12 cellular contexts compared by ENCODE assay signal in the genomic region with DNA sequence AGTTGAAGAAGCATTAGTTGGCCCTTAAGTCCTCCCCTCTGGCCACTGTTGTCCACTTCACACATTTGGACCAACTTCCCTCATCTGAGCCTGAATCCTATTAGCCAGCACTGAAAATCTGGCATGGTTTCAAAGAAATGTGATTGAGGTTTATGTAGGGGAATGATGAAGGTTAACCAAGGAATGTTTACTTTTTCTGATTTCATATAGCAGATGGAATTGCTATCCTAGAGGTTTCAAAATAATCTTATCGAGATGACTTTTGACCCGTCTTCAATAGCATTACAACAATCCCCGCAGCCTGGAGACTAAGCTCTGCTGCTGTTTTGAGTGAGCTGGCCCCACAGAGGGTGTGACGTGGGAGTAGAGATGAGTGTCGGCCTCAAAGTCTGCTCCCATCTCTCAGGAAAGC. TPM values are rescaled to one million over a fixed set of nuclear protein-coding genes. Genes with fewer than 3 reads are reported as not detected.
DNase-seq lines count a peak whose midpoint lies in the region; ATAC-seq and TF ChIP-seq lines count a peak whose summit lies in the region.
"Had no signal": no experiment of that assay in that cellular context is flagged by ENCODE, and none has a peak within 500 bp of the region (broad histone marks: within the 10 kb centered on the region; RNA-seq: fewer than 3 reads in every experiment).

No MANE protein-coding gene starts in this region.

- H3K36me3 ChIP-seq in liver (ENCODE audit: control insufficient read depth in 4 of 4, insufficient read depth in 3 of 4, low read depth in 1 of 4, low read length in 3 of 4) (no peaks in the 10 kb centered on the region), psoas muscle (ENCODE audit: insufficient read depth in 1 of 2, low read depth in 1 of 2) (no peaks in the 10 kb centered on the region)
- H3K36me3 ChIP-seq: adrenal gland, pancreas had no signal

- DNase-seq in NCI-H82 (lab: John Stamatoyannopoulos, UW) (peak; percentile 63), NCI-H82 treated with DMSO at 0.1 percent for 48 hours (lab: John Stamatoyannopoulos, UW; ENCODE audit: unreplicated experiment) (no peak), type B pancreatic cell (ENCODE audit: extremely low spot score, unreplicated experiment) (no peak), NCI-H748 (lab: John Stamatoyannopoulos, UW; ENCODE audit: unreplicated experiment) (no peak), psoas muscle (no peak), foreskin melanocyte (no peak)
- DNase-seq: activated CD4-positive, alpha-beta T cell treated with anti-CD3 and anti-CD28 coated beads, Interleukin-2, amount 50 U/mL, for 4 hours; adrenal gland; pancreas had no signal

- H3K4me3 Mint-ChIP-seq in type B pancreatic cell: peak overlapping the region; percentile 55

- 48% methylated on average over 5 of the region's 5 CpGs for WGBS in liver
- WGBS in psoas muscle, 3 donors: 71 to 77% (median 74%) methylated on average over 5 of the region's 5 CpGs

- no peaks in the 10 kb centered on the region for H3K27me3 ChIP-seq in liver (ENCODE audit: control insufficient read depth in 4 of 4, insufficient read depth in 4 of 4, low read length in 3 of 4)
- H3K27me3 ChIP-seq in psoas muscle (ENCODE audit: insufficient read depth in 3 of 3, low read length in 2 of 3): no peaks in the 10 kb centered on the region
- H3K27me3 ChIP-seq: adrenal gland had no signal

- H3K9me3 Mint-ChIP-seq in type B pancreatic cell: no peaks in the 10 kb centered on the region

- intact Hi-C loops in psoas muscle (cut with DNase I): loop anchor here in 1 of 2 donors (10.0 kb wide), 1 partner anchor 963 kb away; no protein-coding TSS in a partner anchor

- H3K9me3 ChIP-seq in liver (ENCODE audit: control insufficient read depth in 4 of 4, low read length in 3 of 4): no peaks in the 10 kb centered on the region
- H3K9me3 ChIP-seq in psoas muscle: no peaks in the 10 kb centered on the region
- H3K9me3 ChIP-seq: adrenal gland, pancreas had no signal

- TF ChIP-seq RAD21 in liver (IDR thresholded peaks at IDR 0.05): no peak

- peak overlapping the region; percentile 60 for H3K27ac ChIP-seq in cingulate gyrus (ENCODE audit: low read depth, low read length)
- peak overlapping the region; percentile 29 to 51 for H3K27ac ChIP-seq in liver (ENCODE audit: low read depth in 1 of 2, low read length in 2 of 2)
- H3K27ac ChIP-seq in psoas muscle: no peak overlapping the region
- H3K27ac ChIP-seq: adrenal gland, pancreas, SK-N-MC had no signal

- peaks cover 49% of the 10 kb centered on the region for H3K4me1 Mint-ChIP-seq in type B pancreatic cell (ENCODE audit: unreplicated experiment)

- peaks cover 17 to 51% (median 41%) of the 10 kb centered on the region in 4 donors for H3K4me1 ChIP-seq in liver (ENCODE audit: control insufficient read depth in 4 of 4, insufficient read depth in 4 of 4, low read length in 3 of 4)
- H3K4me1 ChIP-seq in psoas muscle: no peaks in the 10 kb centered on the region
- H3K4me1 ChIP-seq: adrenal gland, pancreas had no signal

- TF ChIP-seq CTCF in liver (IDR thresholded peaks at IDR 0.05; ENCODE audit: low read depth, low read length, missing input control): no peak
- no peak for TF ChIP-seq CTCF in type B pancreatic cell (conservative IDR thresholded peaks at IDR 0.05)
- TF ChIP-seq CTCF in psoas muscle (IDR thresholded peaks at IDR 0.05): no peak

- H3K36me3 Mint-ChIP-seq in type B pancreatic cell: peaks cover 4% of the 10 kb centered on the region

- H3K27me3 Mint-ChIP-seq in type B pancreatic cell: peaks cover 3% of the 10 kb centered on the region

- no peak for ATAC-seq in psoas muscle
- ATAC-seq: pancreas had no signal

- no peak overlapping the region for H3K4me3 ChIP-seq in liver (ENCODE audit: low read depth in 1 of 3, low read length in 3 of 3)
- no peak overlapping the region for H3K4me3 ChIP-seq in psoas muscle
- H3K4me3 ChIP-seq: adrenal gland, pancreas, SK-N-MC had no signal

- no peak overlapping the region for H3K9ac ChIP-seq in liver (ENCODE audit: low read depth in 1 of 2, low read length in 2 of 2)

- peak overlapping the region; percentile 81 for H3K27ac Mint-ChIP-seq in type B pancreatic cell

TF ChIP-seq in liver, 16 proteins besides CTCF, POLR2A, EP300 and RAD21:
- TF ChIP-seq YY1 (IDR thresholded peaks at IDR 0.05): no peak
- TF ChIP-seq EGR1 (IDR thresholded peaks at IDR 0.05; ENCODE audit: low read depth in 2 of 2): no peak
- TF ChIP-seq HNF4A (conservative IDR thresholded peaks at IDR 0.05): peak in 1 of 2 donors; percentile 8
- TF ChIP-seq JUND (IDR thresholded peaks at IDR 0.05): no peak
- no peak for TF ChIP-seq GABPA (IDR thresholded peaks at IDR 0.05 in 1 of 2, conservative IDR thresholded peaks at IDR 0.05 in 1 of 2)

RNA-seq across cellular contexts. Expression of a gene that starts 51.9 kb away (rescaled TPM):
- 1 to 10 TPM in 1 of 2 donors, under 1 TPM in 1; 0.47 to 1.6 TPM for total RNA-seq in liver
- under 1 TPM; 0.21 to 0.46 TPM for polyA plus RNA-seq in liver
- total RNA-seq in type B pancreatic cell (ENCODE audit: low replicate concordance): 0.43 and 13.3 TPM in 2 replicates
- total RNA-seq in psoas muscle: 100 to 1,000 TPM in 2 of 4 donors, 10 to 100 TPM in 2; 49.1 to 206 (median 90.3) TPM
- 100 to 1,000 TPM in 1 of 3 donors, 10 to 100 TPM in 2; 27.1 to 129 (median 68.6) TPM for polyA plus RNA-seq in psoas muscle
